In genomic region chr5:139382371-139382770, GRCh38 we compare ENCODE assay signal across 1 cellular context.
A peak's percentile ranks its signal among the peaks of the same experiment; 100 is the strongest.
TF ChIP-seq lines count a peak whose summit lies in the region.

No MANE protein-coding gene starts in this region.

TF ChIP-seq in HepG2, 621 proteins besides CTCF, POLR2A, EP300 and RAD21:
- 0 out of 2 replicates have a peak, but pooled peaks have one; percentile 22 for TF ChIP-seq SP4 (CRISPR knock-in tag; IDR thresholded peaks at IDR 0.05)
- TF ChIP-seq SRSF1 (optimal IDR thresholded peaks at IDR 0.05; ENCODE audit: low read depth, low read length), result no peak
- 0 out of 2 replicates have a peak, but pooled peaks have one; percentile 14 for TF ChIP-seq ZNF605 (CRISPR knock-in tag; IDR thresholded peaks at IDR 0.05)
- TF ChIP-seq BCLAF1 (IDR thresholded peaks at IDR 0.05), result no peak
- peak; percentile 40; the same call in 1 of the 2 replicates for TF ChIP-seq PATZ1 (CRISPR knock-in tag; IDR thresholded peaks at IDR 0.05)
- no peak for TF ChIP-seq THAP9 (CRISPR knock-in tag; IDR thresholded peaks at IDR 0.05; ENCODE audit: borderline replicate concordance)
- TF ChIP-seq ZNF263 (CRISPR knock-in tag; IDR thresholded peaks at IDR 0.05), result no peak
- no peak for TF ChIP-seq ZEB1 (IDR thresholded peaks at IDR 0.05; ENCODE audit: insufficient replicate concordance, low read depth)
- TF ChIP-seq ZSCAN31 (CRISPR knock-in tag; IDR thresholded peaks at IDR 0.05; ENCODE audit: low read depth), result no peak
- 0 out of 2 replicates have a peak, but pooled peaks have one; percentile 25 for TF ChIP-seq ZNF501 (CRISPR knock-in tag; IDR thresholded peaks at IDR 0.05)
- 0 out of 2 replicates have a peak, but pooled peaks have one; percentile 4 for TF ChIP-seq MEF2D (CRISPR knock-in tag; IDR thresholded peaks at IDR 0.05)
- peak; percentile 52; the same call in 1 of the 2 replicates for TF ChIP-seq EEA1 (CRISPR knock-in tag; IDR thresholded peaks at IDR 0.05; ENCODE audit: borderline replicate concordance)
- no peak for TF ChIP-seq XBP1 (CRISPR knock-in tag; IDR thresholded peaks at IDR 0.05)
- TF ChIP-seq ZNF235 (CRISPR knock-in tag; IDR thresholded peaks at IDR 0.05; ENCODE audit: borderline replicate concordance), result no peak
- no peak for TF ChIP-seq RAD51 (IDR thresholded peaks at IDR 0.05; ENCODE audit: borderline replicate concordance)
- TF ChIP-seq ZBTB2 (CRISPR knock-in tag; IDR thresholded peaks at IDR 0.05; ENCODE audit: low read depth), result no peak
- TF ChIP-seq SOX6 (IDR thresholded peaks at IDR 0.05), result no peak
- peak; percentile 19; the same call in 1 of the 2 replicates for TF ChIP-seq SOX6 (CRISPR knock-in tag; IDR thresholded peaks at IDR 0.05)
- peak; percentile 46; the same call in 1 of the 2 replicates for TF ChIP-seq ZNF143 (CRISPR knock-in tag; IDR thresholded peaks at IDR 0.05)
- TF ChIP-seq ZNF687 (CRISPR knock-in tag; IDR thresholded peaks at IDR 0.05), result peak; percentile 73
- no peak for TF ChIP-seq THAP8 (CRISPR knock-in tag; IDR thresholded peaks at IDR 0.05; ENCODE audit: borderline replicate concordance)
- no peak for TF ChIP-seq SALL1 (CRISPR knock-in tag; IDR thresholded peaks at IDR 0.05)
- no peak for TF ChIP-seq CBX5 (CRISPR knock-in tag; IDR thresholded peaks at IDR 0.05; ENCODE audit: borderline replicate concordance)
TF ChIP-seq in HepG2: peak in this region for 9.
